In the genomic region with DNA sequence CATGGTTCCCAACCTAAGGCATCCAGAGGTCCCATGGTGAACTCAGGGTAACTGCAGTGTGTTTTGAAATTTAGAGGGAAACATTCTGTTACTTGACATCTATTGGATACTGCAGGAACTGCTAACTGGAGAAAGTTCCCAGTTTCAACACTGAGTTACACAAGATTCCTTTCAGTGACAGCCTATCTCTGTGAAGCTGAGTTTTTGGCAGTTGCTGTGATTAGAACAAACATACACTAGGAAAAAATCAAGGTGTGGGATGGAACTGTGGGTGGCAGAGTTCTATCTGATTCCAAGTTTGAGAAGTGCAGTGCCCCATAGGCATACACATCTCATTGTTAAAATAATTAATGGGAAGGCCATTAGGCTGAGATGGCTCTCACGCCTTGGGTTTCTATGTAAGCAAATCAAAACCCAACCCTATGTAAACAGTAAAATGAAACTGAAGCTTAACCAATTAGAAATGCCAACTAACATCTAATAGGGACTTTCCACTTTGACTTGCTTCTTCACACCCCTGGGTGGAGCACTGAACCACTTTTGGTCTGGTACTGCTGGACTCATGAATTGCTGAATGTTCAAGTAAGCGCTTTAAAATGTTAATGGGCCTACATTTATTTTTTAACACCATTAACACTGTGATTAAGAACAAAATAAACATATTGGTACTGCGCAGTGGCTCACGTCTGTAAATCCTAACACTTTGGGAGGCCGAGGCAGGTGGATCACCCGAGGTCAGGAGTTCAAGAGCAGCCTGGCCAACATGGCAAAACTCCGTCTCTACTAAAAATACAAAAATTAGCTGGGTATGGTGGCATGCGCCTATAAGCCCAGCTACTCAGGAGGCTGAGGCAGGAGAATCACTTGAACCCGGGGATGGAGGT, we compare ENCODE assay signal across 8 cellular contexts. TPM values are rescaled to one million over a fixed set of nuclear protein-coding genes. Genes with fewer than 3 reads are reported as not detected.
DNase-seq lines count a peak whose midpoint lies in the region; ATAC-seq and TF ChIP-seq lines count a peak whose summit lies in the region.

No MANE protein-coding gene starts in this region.

- ATAC-seq in GM21390 (IDR thresholded peaks at IDR 0.05; ENCODE audit: unreplicated experiment): peak; percentile 90
- peak; percentile 88 for ATAC-seq in HG03575 (IDR thresholded peaks at IDR 0.05; ENCODE audit: extremely low read depth, insufficient number of reproducible peaks, low FRiP score, unreplicated experiment)
- ATAC-seq in memory B cell (ENCODE audit: low read depth): peak; percentile 98

- no peaks in the 10 kb centered on the region for H3K4me1 ChIP-seq in ascending aorta

- intact Hi-C loops in ascending aorta (cut with DNase I): loop anchor here (2.0 kb wide), 1 partner anchor 155 kb away; no protein-coding TSS in a partner anchor

- peaks cover 57% of the 10 kb centered on the region for H3K4me1 Mint-ChIP-seq in memory B cell

- peak overlapping the region; percentile 11 for H3K4me3 Mint-ChIP-seq in memory B cell

- TF ChIP-seq CTCF in GM12874 (IDR thresholded peaks at IDR 0.05; ENCODE audit: insufficient read depth, low read depth, low read length) (peak; percentile 43), ascending aorta (IDR thresholded peaks at IDR 0.05) (peak in 2 of 3 experiments; percentile 26 to 50)

- H3K27me3 Mint-ChIP-seq in memory B cell: no peaks in the 10 kb centered on the region

- no peak overlapping the region for H3K4me3 ChIP-seq in ascending aorta

- H3K9me3 Mint-ChIP-seq in memory B cell: no peaks in the 10 kb centered on the region

- H3K36me3 Mint-ChIP-seq in memory B cell: peaks cover 4% of the 10 kb centered on the region

- no peak for DNase-seq in ascending aorta (ENCODE audit: low spot score in 2 of 2)
- peak in 1 of 2 donors; percentile 64 for DNase-seq in memory B cell (ENCODE audit: low spot score in 2 of 2)
- no peak for DNase-seq in activated effector memory CD4-positive, alpha-beta T cell treated with anti-CD3 and anti-CD28 coated beads, Interleukin-2, amount 50 U/mL, for 16 hours
- DNase-seq in NCI-H1092 treated with DMSO at 0.1 percent for 48 hours (lab: John Stamatoyannopoulos, UW): no peak
- DNase-seq in OCI-M2 (lab: John Stamatoyannopoulos, UW; ENCODE audit: unreplicated experiment): no peak

- no peaks in the 10 kb centered on the region for H3K9me3 ChIP-seq in ascending aorta

- no peaks in the 10 kb centered on the region for H3K27me3 ChIP-seq in ascending aorta

- H3K27ac Mint-ChIP-seq in memory B cell: peak overlapping the region; percentile 95

- H3K27ac ChIP-seq in ascending aorta: no peak overlapping the region

- H3K36me3 ChIP-seq in ascending aorta: no peaks in the 10 kb centered on the region

RNA-seq across cellular contexts. Expression of gene TBC1D7, which starts 55.2 kb away (rescaled TPM):
- total RNA-seq in ascending aorta: 79.5 TPM
